In the genomic region with DNA sequence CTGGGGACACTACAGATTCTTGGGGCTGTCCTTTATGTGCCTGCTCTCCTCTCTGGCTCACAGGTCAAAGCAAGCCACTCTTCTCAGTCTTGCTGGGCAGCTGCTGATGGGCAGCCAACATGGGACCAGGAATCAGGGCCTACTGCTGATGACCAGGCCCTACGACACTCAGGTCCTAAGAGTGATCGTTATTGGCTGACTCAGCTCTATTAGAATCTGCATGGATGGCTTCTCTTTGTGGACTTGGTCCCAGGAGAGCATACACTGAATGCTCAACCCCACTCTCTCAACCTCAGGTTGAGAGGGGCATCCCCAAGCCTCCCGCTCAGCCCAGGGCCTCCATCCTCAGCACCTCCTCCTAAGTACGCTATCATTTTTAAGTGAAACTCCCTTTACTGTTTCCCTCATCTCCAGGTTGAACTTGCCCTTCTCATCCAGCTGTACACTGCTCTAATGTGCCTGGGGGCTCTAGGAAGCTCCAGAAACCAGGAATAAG, we compare ENCODE assay signal across 19 cellular contexts.
DNase-seq lines count a peak whose midpoint lies in the region; ATAC-seq, FAIRE-seq and TF ChIP-seq lines count a peak whose summit lies in the region.
"Had no signal": no experiment of that assay in that cellular context is flagged by ENCODE, and none has a peak within 500 bp of the region (broad histone marks: within the 10 kb centered on the region; RNA-seq: fewer than 3 reads in every experiment).

No MANE protein-coding gene starts in this region.

- no peaks in the 10 kb centered on the region for H3K36me3 Mint-ChIP-seq in activated CD4-positive, alpha-beta T cell treated with anti-CD3 and anti-CD28 coated beads for 36 hours (ENCODE audit: low read depth)
- H3K36me3 Mint-ChIP-seq: CD14-positive monocyte; CD4-positive, alpha-beta memory T cell had no signal

- no peaks in the 10 kb centered on the region; the same call in 1 of the 2 replicates for H4K20me1 ChIP-seq in K562 (replicated peaks; ENCODE audit: control insufficient read depth, insufficient read depth, low read length)
- H4K20me1 ChIP-seq: BLaER1 had no signal

- whole genome bisulfite sequencing in K562 (ENCODE audit: insufficient coverage, low coverage, missing lambda C conversion rate), result 2% methylated on average over 4 of the region's 4 CpGs

- FAIRE-seq in K562 (lab: Jason Lieb, UNC), result no peak
- FAIRE-seq: GM12892, GM18507 had no signal

- H3K4me2 ChIP-seq in K562 (ENCODE audit: insufficient read depth, low read length), result no peak overlapping the region
- H3K4me2 ChIP-seq: BLaER1 had no signal

- H3K79me2 ChIP-seq in K562 (ENCODE audit: control insufficient read depth, insufficient read depth, low read length), result no peaks in the 10 kb centered on the region

- H2AFZ ChIP-seq in K562 (ENCODE audit: low read depth, low read length), result no peak overlapping the region
- H2AFZ ChIP-seq: GM23248 had no signal

- ATAC-seq in activated CD4-positive, alpha-beta T cell treated with anti-CD3 and anti-CD28 coated beads for 36 hours, result peak; percentile 75
- ATAC-seq in Right ventricle myocardium superior (ENCODE audit: poor library complexity) (no peak), K562 (no peak)

- peaks cover 8% of the 10 kb centered on the region for H3K27me3 Mint-ChIP-seq in activated CD4-positive, alpha-beta T cell treated with anti-CD3 and anti-CD28 coated beads for 36 hours

- intact Hi-C loops in activated CD4-positive, alpha-beta T cell treated with anti-CD3 and anti-CD28 coated beads for 36 hours (cut with DNase I, micrococcal nuclease), result loop anchor here in 1 of 2 experiments (10.0 kb wide), 1 partner anchor 825 kb away; no protein-coding TSS in a partner anchor
- intact Hi-C loops in cardiac septum (cut with DNase I) (no loop called here), Right ventricle myocardium superior (cut with DNase I) (no loop called here), K562 (cut with micrococcal nuclease) (no loop called here)

- no peaks in the 10 kb centered on the region for H3K4me1 ChIP-seq in K562 (replicated peaks in 1 of 2; ENCODE audit: control insufficient read depth in 2 of 2, insufficient read depth in 2 of 2, low read length in 2 of 2)
- H3K4me1 ChIP-seq: BLaER1 had no signal

- no peaks in the 10 kb centered on the region for H3K36me3 ChIP-seq in K562 (ENCODE audit: control insufficient read depth, insufficient read depth, low read length)
- H3K36me3 ChIP-seq: BLaER1, HAP-1 had no signal

- H3K27ac Mint-ChIP-seq in activated CD4-positive, alpha-beta T cell treated with anti-CD3 and anti-CD28 coated beads for 36 hours, result peak overlapping the region; percentile 71
- H3K27ac Mint-ChIP-seq: CD14-positive monocyte; CD4-positive, alpha-beta memory T cell had no signal

- TF ChIP-seq EP300 in K562 (IDR thresholded peaks at IDR 0.05; ENCODE audit: low read length), result no peak

- TF ChIP-seq RAD21 in K562 (CRISPR knock-in tag; conservative IDR thresholded peaks at IDR 0.05 in 1 of 2, IDR thresholded peaks at IDR 0.05 in 1 of 2), result no peak

- CTCF ChIA-PET in activated CD4-positive, alpha-beta T cell treated with anti-CD3 and anti-CD28 coated beads for 36 hours (lab: Charles Lee), result no interaction called here
- CTCF ChIA-PET in K562 (lab: Yijun Ruan, JAX; ENCODE audit: low intra/inter-chr PET ratio), result no interaction called here

- H3K9me3 Mint-ChIP-seq in activated CD4-positive, alpha-beta T cell treated with anti-CD3 and anti-CD28 coated beads for 36 hours (ENCODE audit: low read depth), result no peaks in the 10 kb centered on the region

- H3K9me1 ChIP-seq in K562 (ENCODE audit: control insufficient read depth, insufficient read depth, low read length), result no peaks in the 10 kb centered on the region

- H3K4me1 Mint-ChIP-seq in activated CD4-positive, alpha-beta T cell treated with anti-CD3 and anti-CD28 coated beads for 36 hours, result peaks cover 29% of the 10 kb centered on the region
- H3K4me1 Mint-ChIP-seq: CD14-positive monocyte; CD4-positive, alpha-beta memory T cell had no signal

- in situ Hi-C loops in K562 (cut with MboI), result no loop called here

- POLR2A ChIA-PET in activated CD4-positive, alpha-beta T cell treated with anti-CD3 and anti-CD28 coated beads for 36 hours (lab: Charles Lee), result no interaction called here
- POLR2A ChIA-PET in K562 (lab: Yijun Ruan, JAX), result no interaction called here

- H3K9ac ChIP-seq in K562 (ENCODE audit: insufficient read depth in 1 of 2, low read depth in 2 of 2, low read length in 2 of 2), result no peak overlapping the region
- H3K9ac ChIP-seq: BLaER1, GM23248 had no signal

- H3K9me3 ChIP-seq in K562 (replicated peaks; ENCODE audit: control insufficient read depth, insufficient read depth, low read depth, low read length), result no peaks in the 10 kb centered on the region
- H3K9me3 ChIP-seq: BLaER1, HAP-1 had no signal

- TF ChIP-seq CTCF in K562 (IDR thresholded peaks at IDR 0.05 in 2 of 3, conservative IDR thresholded peaks at IDR 0.05 in 1 of 3; ENCODE audit: insufficient read depth in 2 of 3, low read depth in 1 of 3, low read length in 3 of 3), result no peak

- H3K27ac ChIP-seq in K562 (ENCODE audit: extremely low read depth, low read depth, low read length), result no peak overlapping the region
- H3K27ac ChIP-seq: 22Rv1, BLaER1, GM23248 had no signal

- BruUV-seq in K562 (replicated peaks; lab: Mats Ljungman, UMichigan), result no TSS peak

- H3K4me3 ChIP-seq in K562, result no peak overlapping the region
- H3K4me3 ChIP-seq: BLaER1, GM23248, HAP-1 had no signal

- TF ChIP-seq POLR2A in K562 (conservative IDR thresholded peaks at IDR 0.05), result no peak

- peak; percentile 41 for DNase-seq in activated CD4-positive, alpha-beta T cell treated with anti-CD3 and anti-CD28 coated beads for 36 hours
- no peak for DNase-seq in activated CD4-positive, alpha-beta T cell treated with anti-CD3 and anti-CD28 coated beads, Interleukin-2, amount 50 U/mL, for 1 hour
- DNase-seq in cardiac septum (ENCODE audit: low spot score) (peak; percentile 27), Right ventricle myocardium superior (no peak), K562 (ENCODE audit: extremely low read depth in 1 of 4, low spot score in 3 of 4) (no peak), germinal center (ENCODE audit: low spot score) (no peak), mucosa of gallbladder (ENCODE audit: low spot score) (no peak)
- DNase-seq in stimulated activated CD8-positive, alpha-beta memory T cell treated with anti-CD3 and anti-CD28 coated beads, Interleukin-4, amount 100 ng/mL, for 48 hours, result peak; percentile 16
- DNase-seq: CD4-positive, alpha-beta memory T cell; DMS153; DMS79; GDM1; GM23248 had no signal

- H3K27me3 ChIP-seq in K562 (ENCODE audit: control insufficient read depth in 2 of 2, insufficient read depth in 2 of 2, low read length in 2 of 2), result peaks cover 2 to 28% of the 10 kb centered on the region in 2 experiments; a peak in 3 of 5 replicates
- H3K27me3 ChIP-seq: BLaER1 had no signal

- no peak overlapping the region for H3K4me3 Mint-ChIP-seq in activated CD4-positive, alpha-beta T cell treated with anti-CD3 and anti-CD28 coated beads for 36 hours
- H3K4me3 Mint-ChIP-seq: CD14-positive monocyte had no signal

TF ChIP-seq in K562, 482 proteins besides CTCF, POLR2A, EP300 and RAD21:
- TF ChIP-seq, protein P1, sequence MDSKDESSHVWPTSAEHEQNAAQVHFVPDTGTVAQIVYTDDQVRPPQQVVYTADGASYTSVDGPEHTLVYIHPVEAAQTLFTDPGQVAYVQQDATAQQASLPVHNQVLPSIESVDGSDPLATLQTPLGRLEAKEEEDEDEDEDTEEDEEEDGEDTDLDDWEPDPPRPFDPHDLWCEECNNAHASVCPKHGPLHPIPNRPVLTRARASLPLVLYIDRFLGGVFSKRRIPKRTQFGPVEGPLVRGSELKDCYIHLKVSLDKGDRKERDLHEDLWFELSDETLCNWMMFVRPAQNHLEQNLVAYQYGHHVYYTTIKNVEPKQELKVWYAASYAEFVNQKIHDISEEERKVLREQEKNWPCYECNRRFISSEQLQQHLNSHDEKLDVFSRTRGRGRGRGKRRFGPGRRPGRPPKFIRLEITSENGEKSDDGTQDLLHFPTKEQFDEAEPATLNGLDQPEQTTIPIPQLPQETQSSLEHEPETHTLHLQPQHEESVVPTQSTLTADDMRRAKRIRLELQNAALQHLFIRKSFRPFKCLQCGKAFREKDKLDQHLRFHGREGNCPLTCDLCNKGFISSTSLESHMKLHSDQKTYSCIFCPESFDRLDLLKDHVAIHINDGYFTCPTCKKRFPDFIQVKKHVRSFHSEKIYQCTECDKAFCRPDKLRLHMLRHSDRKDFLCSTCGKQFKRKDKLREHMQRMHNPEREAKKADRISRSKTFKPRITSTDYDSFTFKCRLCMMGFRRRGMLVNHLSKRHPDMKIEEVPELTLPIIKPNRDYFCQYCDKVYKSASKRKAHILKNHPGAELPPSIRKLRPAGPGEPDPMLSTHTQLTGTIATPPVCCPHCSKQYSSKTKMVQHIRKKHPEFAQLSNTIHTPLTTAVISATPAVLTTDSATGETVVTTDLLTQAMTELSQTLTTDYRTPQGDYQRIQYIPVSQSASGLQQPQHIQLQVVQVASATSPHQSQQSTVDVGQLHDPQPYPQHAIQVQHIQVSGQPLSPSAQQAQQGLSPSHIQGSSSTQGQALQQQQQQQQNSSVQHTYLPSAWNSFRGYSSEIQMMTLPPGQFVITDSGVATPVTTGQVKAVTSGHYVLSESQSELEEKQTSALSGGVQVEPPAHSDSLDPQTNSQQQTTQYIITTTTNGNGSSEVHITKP (IDR thresholded peaks at IDR 0.05; ENCODE audit: partially characterized antibody), result no peak
- TF ChIP-seq MAFF (IDR thresholded peaks at IDR 0.05; ENCODE audit: low read length) (0 out of 2 replicates have a peak, but pooled peaks have one; percentile 11), C11orf30 (IDR thresholded peaks at IDR 0.05; ENCODE audit: low read depth) (peak; percentile 66; the same call in 1 of the 2 replicates), PTRF (tag; IDR thresholded peaks at IDR 0.05) (no peak), TCF7L2 (IDR thresholded peaks at IDR 0.05; ENCODE audit: low read depth, low read length) (no peak), ZNF239 (CRISPR knock-in tag; IDR thresholded peaks at IDR 0.05) (no peak), MAFG (tag; conservative IDR thresholded peaks at IDR 0.05) (peak; percentile 62), CSDE1 (IDR thresholded peaks at IDR 0.05) (no peak), ZNF316 (IDR thresholded peaks at IDR 0.05) (peak; percentile 42), MAFK (IDR thresholded peaks at IDR 0.05; ENCODE audit: low read length) (peak; percentile 40; the same call in 1 of the 2 replicates)

Comparison
In these comparisons a context has a peak if more than half of its experiments do, and no peak if none do; other contexts are left out.
1. DNase-seq: peak in activated CD4-positive, alpha-beta T cell treated with anti-CD3 and anti-CD28 coated beads for 36 hours (single experiment), cardiac septum (single experiment) and stimulated activated CD8-positive, alpha-beta memory T cell treated with anti-CD3 and anti-CD28 coated beads, Interleukin-4, amount 100 ng/mL, for 48 hours (single experiment); none in activated CD4-positive, alpha-beta T cell treated with anti-CD3 and anti-CD28 coated beads, Interleukin-2, amount 50 U/mL, for 1 hour (single experiment), Right ventricle myocardium superior (single experiment), K562 (0 of 4), germinal center (single experiment) and mucosa of gallbladder (single experiment).